8 cellular contexts compared by ENCODE assay signal in the genomic region with DNA sequence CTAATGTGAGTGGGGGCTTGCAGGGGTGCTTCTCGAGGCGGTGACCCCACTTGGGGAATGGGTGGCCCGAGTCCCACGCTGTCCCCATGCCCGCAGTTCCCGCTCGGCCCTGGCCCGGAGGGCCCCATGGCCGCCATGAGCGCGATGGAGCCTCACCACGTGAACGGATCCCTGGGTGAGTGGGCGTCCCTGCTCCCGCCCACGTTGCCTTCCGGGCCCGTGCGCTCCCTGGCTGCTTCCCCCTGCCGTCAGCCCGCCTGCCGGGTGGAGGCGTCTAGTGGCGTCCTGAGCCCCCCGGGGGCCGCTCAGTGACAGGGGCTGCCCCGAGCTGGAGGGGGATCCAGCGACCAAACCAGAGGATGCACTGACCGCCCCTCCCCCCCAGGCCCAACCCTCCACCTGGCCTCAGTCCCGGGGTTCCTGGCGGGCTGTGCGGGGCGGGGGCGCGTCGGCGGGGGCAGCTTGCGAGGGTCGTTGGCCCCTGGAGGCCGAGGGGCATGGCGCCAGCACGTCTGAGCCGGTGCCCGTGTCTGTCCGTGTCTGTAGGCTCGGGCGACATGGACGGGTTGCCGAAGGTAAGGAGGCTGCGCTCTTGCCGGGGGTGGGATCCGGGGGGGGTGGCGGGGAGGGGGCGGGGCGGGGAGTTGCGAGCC. TPM values are rescaled to one million over a fixed set of nuclear protein-coding genes. Genes with fewer than 3 reads are reported as not detected.
DNase-seq lines count a peak whose midpoint lies in the region; ATAC-seq and TF ChIP-seq lines count a peak whose summit lies in the region.

No MANE protein-coding gene starts in this region.

- no peak overlapping the region for H3K27ac Mint-ChIP-seq in activated T-cell treated with anti-CD3 and anti-CD28 coated beads, Interleukin-2, amount 50 U/mL, for 72 hours

- H3K4me3 ChIP-seq in tibial artery = peak overlapping the region; percentile 50 to 57

- peaks cover 0 to 2% of the 10 kb centered on the region in 2 donors for H3K36me3 Mint-ChIP-seq in activated T-cell treated with anti-CD3 and anti-CD28 coated beads, Interleukin-2, amount 50 U/mL, for 72 hours (ENCODE audit: insufficient read depth in 2 of 2)

- H3K27ac ChIP-seq in tibial artery = peak overlapping the region; percentile 62 to 64

- intact Hi-C loops in tibial artery (cut with DNase I; ENCODE audit: low total_unique reads) = no loop called here

- H3K27me3 Mint-ChIP-seq in activated T-cell treated with anti-CD3 and anti-CD28 coated beads, Interleukin-2, amount 50 U/mL, for 72 hours (ENCODE audit: low read depth) = no peaks in the 10 kb centered on the region

- H3K4me3 Mint-ChIP-seq in activated T-cell treated with anti-CD3 and anti-CD28 coated beads, Interleukin-2, amount 50 U/mL, for 72 hours = peak overlapping the region; percentile 10 to 77

- TF ChIP-seq CTCF in tibial artery (IDR thresholded peaks at IDR 0.05) = no peak

- H3K9me3 Mint-ChIP-seq in activated T-cell treated with anti-CD3 and anti-CD28 coated beads, Interleukin-2, amount 50 U/mL, for 72 hours = no peaks in the 10 kb centered on the region

- H3K4me1 ChIP-seq in tibial artery = peaks cover 0 to 54% (median 47%) of the 10 kb centered on the region in 4 donors

- peak; percentile 41 for DNase-seq in activated naive CD4-positive, alpha-beta T cell treated with anti-CD3 and anti-CD28 coated beads, Interleukin-2, amount 50 U/mL, for 16 hours
- DNase-seq in activated naive CD4-positive, alpha-beta T cell treated with Interleukin-2 at 50 U/mL for 16 hours = no peak
- DNase-seq in activated T-cell treated with anti-CD3 and anti-CD28 coated beads, Interleukin-2, amount 50 U/mL, for 72 hours = no peak
- DNase-seq in iPS-NIHi11 (ENCODE audit: low spot score) (peak; percentile 32), tibial artery (peak in 1 of 2 donors; percentile 78), NCI-H2029 treated with DMSO at 0.1 percent for 48 hours (lab: John Stamatoyannopoulos, UW) (no peak)
- DNase-seq in central memory CD4-positive, alpha-beta T cell = no peak

- H3K27me3 ChIP-seq in tibial artery = peaks cover 0 to 13% of the 10 kb centered on the region in 2 donors

- H3K4me1 Mint-ChIP-seq in activated T-cell treated with anti-CD3 and anti-CD28 coated beads, Interleukin-2, amount 50 U/mL, for 72 hours (ENCODE audit: low read depth) = peaks cover 18% of the 10 kb centered on the region

- H3K9me3 ChIP-seq in tibial artery = no peaks in the 10 kb centered on the region

- H3K36me3 ChIP-seq in tibial artery = peaks cover 5 to 22% (median 15%) of the 10 kb centered on the region in 3 donors

- ATAC-seq in activated T-cell treated with anti-CD3 and anti-CD28 coated beads, Interleukin-2, amount 50 U/mL, for 72 hours (replicated peaks in 1 of 2) = no peak
- ATAC-seq in HG03378 (IDR thresholded peaks at IDR 0.05; ENCODE audit: unreplicated experiment) = no peak

RNA-seq across cellular contexts. Expression of a gene that starts 4.8 kb away (rescaled TPM):
- total RNA-seq in activated T-cell treated with anti-CD3 and anti-CD28 coated beads, Interleukin-2, amount 50 U/mL, for 72 hours = 10 to 100 TPM; 20.5 to 24.8 TPM

RNA-seq across cellular contexts. Expression of a gene that starts 14.0 kb away (rescaled TPM):
- 10 to 100 TPM; 46.8 to 48.1 TPM for total RNA-seq in activated T-cell treated with anti-CD3 and anti-CD28 coated beads, Interleukin-2, amount 50 U/mL, for 72 hours

RNA-seq across cellular contexts. Expression of a gene that starts 35.7 kb away (rescaled TPM):
- total RNA-seq in activated T-cell treated with anti-CD3 and anti-CD28 coated beads, Interleukin-2, amount 50 U/mL, for 72 hours = not detected

RNA-seq across cellular contexts. Expression of a gene that starts 47.2 kb away (rescaled TPM):
- total RNA-seq in activated T-cell treated with anti-CD3 and anti-CD28 coated beads, Interleukin-2, amount 50 U/mL, for 72 hours = under 1 TPM in 1 of 2 donors, not detected in 1; 0.60 TPM

Comparison
In these comparisons a context has a peak if more than half of its experiments do, and no peak if none do; other contexts are left out.
1. DNase-seq: peak in activated naive CD4-positive, alpha-beta T cell treated with anti-CD3 and anti-CD28 coated beads, Interleukin-2, amount 50 U/mL, for 16 hours (single experiment) and iPS-NIHi11 (single experiment); none in activated naive CD4-positive, alpha-beta T cell treated with Interleukin-2 at 50 U/mL for 16 hours (single experiment), activated T-cell treated with anti-CD3 and anti-CD28 coated beads, Interleukin-2, amount 50 U/mL, for 72 hours (0 of 2), central memory CD4-positive, alpha-beta T cell (single experiment) and NCI-H2029 treated with DMSO at 0.1 percent for 48 hours (single experiment).